ENCODE assay signal across 20 cellular contexts in genomic region chr20:3235661-3236324, GRCh38. TPM values are rescaled to one million over a fixed set of nuclear protein-coding genes. Genes with fewer than 3 reads are reported as not detected.
DNase-seq lines count a peak whose midpoint lies in the region; ATAC-seq, FAIRE-seq and TF ChIP-seq lines count a peak whose summit lies in the region.
"Had no signal": no experiment of that assay in that cellular context is flagged by ENCODE, and none has a peak within 500 bp of the region (broad histone marks: within the 10 kb centered on the region; RNA-seq: fewer than 3 reads in every experiment).

No MANE protein-coding gene starts in this region.

- H3K4me3 Mint-ChIP-seq in Calu3 (ENCODE audit: low read depth, unreplicated experiment): no peak overlapping the region
- H3K4me3 Mint-ChIP-seq in T-cell: peak overlapping the region in 2 of 3 donors; percentile 28 to 50
- peak overlapping the region in 1 of 5 donors; percentile 30 for H3K4me3 Mint-ChIP-seq in immature natural killer cell
- H3K4me3 Mint-ChIP-seq: GM23338 had no signal

- H3K79me2 ChIP-seq in HepG2 (ENCODE audit: insufficient read depth, low read length): no peaks in the 10 kb centered on the region

- H3K27ac Mint-ChIP-seq in Calu3 (ENCODE audit: unreplicated experiment) (no peak overlapping the region), T-cell (no peak overlapping the region), immature natural killer cell (no peak overlapping the region)
- H3K27ac Mint-ChIP-seq: GM23338 had no signal

- no peak overlapping the region for H3K4me3 ChIP-seq in HepG2 (replicated peaks in 1 of 3; ENCODE audit: insufficient read depth in 1 of 3, low read depth in 2 of 3, low read length in 3 of 3)
- H3K4me3 ChIP-seq: GM23338, SJCRH30, upper lobe of right lung had no signal

- peaks cover 70% of the 10 kb centered on the region for H3K4me1 ChIP-seq in HepG2 (ENCODE audit: insufficient read depth, low read length)
- H3K4me1 ChIP-seq: BE2C had no signal

- no peak overlapping the region for H3K4me2 ChIP-seq in HepG2 (ENCODE audit: low read depth, low read length)
- H3K4me2 ChIP-seq: GM23338 had no signal

- H3K27ac ChIP-seq in HepG2 (ENCODE audit: extremely low read length, insufficient read depth, low read length): no peak overlapping the region
- H3K27ac ChIP-seq: SJCRH30, upper lobe of right lung had no signal

- POLR2A ChIA-PET in T-cell (lab: Charles Lee): no interaction called here
- POLR2A ChIA-PET in HepG2 (lab: Yijun Ruan, JAX): no interaction called here

- peaks cover 22% of the 10 kb centered on the region for H3K4me1 Mint-ChIP-seq in Calu3 (ENCODE audit: low read depth, unreplicated experiment)
- H3K4me1 Mint-ChIP-seq in T-cell: peaks cover 7 to 12% (median 9%) of the 10 kb centered on the region in 3 donors
- H3K4me1 Mint-ChIP-seq in immature natural killer cell: peaks cover 7 to 8% of the 10 kb centered on the region in 2 donors

- H4K20me1 ChIP-seq in HepG2 (ENCODE audit: insufficient read depth, low read length): no peaks in the 10 kb centered on the region

- ATAC-seq in T-cell (replicated peaks in 1 of 4) (no peak), HepG2 (no peak), HG03469 (IDR thresholded peaks at IDR 0.05; ENCODE audit: unreplicated experiment) (no peak)
- ATAC-seq: GM23338; stimulated activated naive CD8-positive, alpha-beta T cell treated with anti-CD3 and anti-CD28 coated beads, Interleukin-15, Interleukin-2, amounts not matched to agents 100 U/mL and 50 U/mL, for 24 hours; upper lobe of right lung had no signal

- H3K27me3 Mint-ChIP-seq in Calu3 (ENCODE audit: unreplicated experiment) (peaks cover 14% of the 10 kb centered on the region), T-cell (peaks cover 28 to 33% of the 10 kb centered on the region in 2 donors), immature natural killer cell (ENCODE audit: low read depth in 3 of 3) (peaks cover 10 to 25% (median 11%) of the 10 kb centered on the region in 3 donors)

- intact Hi-C loops in Calu3 (cut with micrococcal nuclease; ENCODE audit: unreplicated experiment): no loop called here
- intact Hi-C loops in HepG2 (cut with micrococcal nuclease; ENCODE audit: unreplicated experiment): no loop called here

- peaks cover 0 to 1% of the 10 kb centered on the region in 2 experiments; a peak in 3 of 5 replicates for H3K36me3 ChIP-seq in HepG2 (replicated peaks in 1 of 2; ENCODE audit: control insufficient read depth in 1 of 2, insufficient read depth in 2 of 2, low read length in 2 of 2)
- H3K36me3 ChIP-seq: BE2C, upper lobe of right lung had no signal

- no peak overlapping the region for H2AFZ ChIP-seq in HepG2 (ENCODE audit: low read length)
- H2AFZ ChIP-seq: GM23338 had no signal

- TF ChIP-seq RAD21 in HepG2 (CRISPR knock-in tag; IDR thresholded peaks at IDR 0.05): no peak

- CTCF ChIA-PET in Calu3 (lab: Charles Lee) (interaction anchor here (0.6 kb wide), 1 partner anchor 91 kb away, joined by 3 read pairs; no protein-coding TSS in a partner anchor), T-cell (lab: Charles Lee) (no interaction called here), HepG2 (lab: Yijun Ruan, JAX; ENCODE audit: low intra/inter-chr PET ratio, low total read pairs) (no interaction called here)

- BruUV-seq in Calu3 (replicated peaks; lab: Mats Ljungman, UMichigan): no TSS peak
- no TSS peak for BruUV-seq in HepG2 (replicated peaks; lab: Mats Ljungman, UMichigan)

- DNase-seq in Calu3 (peak; percentile 66), HT1080 (ENCODE audit: low read depth) (peak; percentile 79), T-cell (no peak), HepG2 (ENCODE audit: low spot score) (no peak), immature natural killer cell (no peak), activated gamma-delta T cell treated with Interleukin-2 at 50 U/mL for 16 hours (no peak)
- no peak for DNase-seq in activated CD4-positive, alpha-beta T cell treated with anti-CD3 and anti-CD28 coated beads, Interleukin-2, amount 50 U/mL, for 48 hours
- DNase-seq: activated CD4-positive, alpha-beta T cell treated with anti-CD3 and anti-CD28 coated beads, Interleukin-2, amount 50 U/mL, for 1 hour; activated T-cell treated with anti-CD3 and anti-CD28 coated beads, Interleukin-2, amount 50 U/mL, for 48 hours; BE2C; DMS79; head of caudate nucleus; NCI-H2081; NCI-H748 treated with DMSO at 0.1 percent for 48 hours; posterior cingulate gyrus; SJCRH30; stimulated activated naive CD8-positive, alpha-beta T cell treated with anti-CD3 and anti-CD28 coated beads, Interleukin-15, Interleukin-2, amounts not matched to agents 100 U/mL and 50 U/mL, for 24 hours; upper lobe of right lung had no signal

- in situ Hi-C loops in HepG2 (cut with HindIII; ENCODE audit: extremely low pct_ligation_motif_present, low pct_unique_long_range_greater_than_20kb): no loop called here

- peaks cover 27% of the 10 kb centered on the region for H3K36me3 Mint-ChIP-seq in Calu3 (ENCODE audit: insufficient read depth, unreplicated experiment)
- no peaks in the 10 kb centered on the region for H3K36me3 Mint-ChIP-seq in T-cell
- no peaks in the 10 kb centered on the region for H3K36me3 Mint-ChIP-seq in immature natural killer cell

- no peak for FAIRE-seq in HepG2 (lab: Jason Lieb, UNC)

- H3K9me3 Mint-ChIP-seq in Calu3 (ENCODE audit: low read depth, unreplicated experiment): no peaks in the 10 kb centered on the region
- H3K9me3 Mint-ChIP-seq in T-cell: no peaks in the 10 kb centered on the region
- H3K9me3 Mint-ChIP-seq in immature natural killer cell: no peaks in the 10 kb centered on the region
- H3K9me3 Mint-ChIP-seq: GM23338 had no signal

- H3K27me3 ChIP-seq in HepG2 (ENCODE audit: control insufficient read depth in 1 of 2, insufficient read depth in 2 of 2, low read length in 2 of 2): peaks cover 4 to 33% of the 10 kb centered on the region in 2 experiments; a peak in 4 of 5 replicates
- H3K27me3 ChIP-seq: SJCRH30 had no signal

- H3K9me3 ChIP-seq in HepG2 (ENCODE audit: low read length): no peaks in the 10 kb centered on the region
- H3K9me3 ChIP-seq: BE2C, SJCRH30, upper lobe of right lung had no signal

- TF ChIP-seq CTCF in Calu3 (IDR thresholded peaks at IDR 0.05; ENCODE audit: unreplicated experiment) (no peak), HepG2 (CRISPR knock-in tag; IDR thresholded peaks at IDR 0.05) (no peak)

- H3K9ac ChIP-seq in HepG2 (ENCODE audit: insufficient read depth, low read depth, low read length): no peak overlapping the region; the same call in 1 of the 2 replicates

- TF ChIP-seq EP300 in HepG2 (IDR thresholded peaks at IDR 0.05; ENCODE audit: low read depth in 2 of 2, low read length in 2 of 2) (no peak), HepG2 (CRISPR knock-in tag; IDR thresholded peaks at IDR 0.05; ENCODE audit: borderline replicate concordance) (no peak)

- 81% methylated on average over 4 of the region's 4 CpGs for WGBS in HepG2 (ENCODE audit: low lambda C conversion rate)

- no peak for TF ChIP-seq POLR2A in HepG2 (IDR thresholded peaks at IDR 0.05; ENCODE audit: insufficient read depth in 1 of 2, low read depth in 2 of 2, low read length in 2 of 2)

RNA-seq across cellular contexts. Expression of gene SLC4A11, which starts 3.2 kb away (rescaled TPM):
- total RNA-seq in Calu3 (2022) (9.4 and 11.0 TPM in 2 replicates), T-cell (1 to 10 TPM in 3 of 5 donors, under 1 TPM in 2; 0.43 to 3.9 (median 1.4) TPM), HepG2 (2016; rRNA removed; fragmentation: Illumina TruSeq; extraction: Trizol) (1.1 and 3.9 TPM in 2 replicates)
- total RNA-seq in HT1080 (2014; rRNA removed; shearing (Covaris generic)): 1.1 and 1.7 TPM in 2 replicates
- polyA plus RNA-seq in HT1080 (2015; cell fraction: cytosol; rRNA removed): 1.7 and 2.1 TPM in 2 replicates
- polyA plus RNA-seq in HT1080 (2015; cell fraction: nucleus; rRNA removed): 11.1 and 11.8 TPM in 2 replicates
- 0.30 and 1.1 TPM in 2 replicates for total RNA-seq in HepG2 (2016; cell fraction: cytosol; rRNA removed; fragmentation: Illumina TruSeq; extraction: Trizol; ENCODE audit: low read depth)
- total RNA-seq in HepG2 (2016; cell fraction: insoluble cytoplasmic fraction; rRNA removed; fragmentation: Illumina TruSeq; extraction: Trizol): 0.82 and 4.9 TPM in 2 replicates
- total RNA-seq in HepG2 (2016; cell fraction: membrane; rRNA removed; fragmentation: Illumina TruSeq; extraction: Trizol): 1.4 and 1.8 TPM in 2 replicates
- total RNA-seq in HepG2 (2016; cell fraction: nucleus; rRNA removed; fragmentation: Illumina TruSeq; extraction: Trizol): 5.0 and 8.1 TPM in 2 replicates
- polyA plus RNA-seq in HepG2 (2011; rRNA removed) (24.7 and 27.0 TPM in 2 replicates), immature natural killer cell (not detected)
- 6.2 and 8.6 TPM in 2 replicates for polyA plus RNA-seq in HepG2 (2011; cell fraction: cytosol; rRNA removed)
- polyA plus RNA-seq in HepG2 (2011; cell fraction: nucleus; rRNA removed): 212 and 304 TPM in 2 replicates
- 9.7 and 13.8 TPM in 2 replicates for polyA plus RNA-seq in HepG2 (2012)
- 0.50 and 0.84 TPM in 2 replicates for polyA plus RNA-seq in HepG2 (2016; cell fraction: cytosol; fragmentation: Illumina TruSeq; extraction: Trizol; ENCODE audit: low read depth)
- 1.1 and 1.8 TPM in 2 replicates for polyA plus RNA-seq in HepG2 (2016; cell fraction: insoluble cytoplasmic fraction; fragmentation: Illumina TruSeq; extraction: Trizol; ENCODE audit: low read depth)
- polyA plus RNA-seq in HepG2 (2016; cell fraction: membrane; fragmentation: Illumina TruSeq; extraction: Trizol; ENCODE audit: low read depth): 0.65 and 0.70 TPM in 2 replicates
- 16.5 and 18.2 TPM in 2 replicates for polyA plus RNA-seq in HepG2 (2016; cell fraction: nucleus; fragmentation: Illumina TruSeq; extraction: Trizol; ENCODE audit: insufficient read depth, low read depth)
- polyA minus RNA-seq in HepG2 (2011; rRNA and poly(A)+ RNA removed; ENCODE audit: low replicate concordance): 1.9 and 33.5 TPM in 2 replicates
- 10.2 and 17.1 TPM in 2 replicates for polyA minus RNA-seq in HepG2 (2011; cell fraction: cytosol; rRNA and poly(A)+ RNA removed)
- 44.0 and 47.5 TPM in 2 replicates for polyA minus RNA-seq in HepG2 (2011; cell fraction: nucleus; rRNA and poly(A)+ RNA removed)

RNA-seq across cellular contexts. Expression of gene ITPA, which starts 26.5 kb away (rescaled TPM):
- total RNA-seq in Calu3 (2022) (42.5 and 53.4 TPM in 2 replicates), T-cell (10 to 100 TPM; 41.6 to 67.6 (median 61.8) TPM), HepG2 (2016; rRNA removed; fragmentation: Illumina TruSeq; extraction: Trizol) (101 and 103 TPM in 2 replicates)
- total RNA-seq in HT1080 (2014; rRNA removed; shearing (Covaris generic)): 120 and 144 TPM in 2 replicates
- polyA plus RNA-seq in HT1080 (2015; cell fraction: cytosol; rRNA removed): 57.6 and 63.9 TPM in 2 replicates
- polyA plus RNA-seq in HT1080 (2015; cell fraction: nucleus; rRNA removed): 84.2 and 85.5 TPM in 2 replicates
- 30.5 and 31.5 TPM in 2 replicates for total RNA-seq in HepG2 (2016; cell fraction: cytosol; rRNA removed; fragmentation: Illumina TruSeq; extraction: Trizol; ENCODE audit: low read depth)
- 108 TPM in 2 replicates for total RNA-seq in HepG2 (2016; cell fraction: insoluble cytoplasmic fraction; rRNA removed; fragmentation: Illumina TruSeq; extraction: Trizol)
- total RNA-seq in HepG2 (2016; cell fraction: membrane; rRNA removed; fragmentation: Illumina TruSeq; extraction: Trizol): 45.6 and 53.1 TPM in 2 replicates
- total RNA-seq in HepG2 (2016; cell fraction: nucleus; rRNA removed; fragmentation: Illumina TruSeq; extraction: Trizol): 51.5 and 65.6 TPM in 2 replicates
- polyA plus RNA-seq in HepG2 (2011; rRNA removed) (60.1 and 73.4 TPM in 2 replicates), immature natural killer cell (10 to 100 TPM; 75.0 to 84.5 (median 76.3) TPM)
- 53.2 and 73.4 TPM in 2 replicates for polyA plus RNA-seq in HepG2 (2011; cell fraction: cytosol; rRNA removed)
- 110 and 129 TPM in 2 replicates for polyA plus RNA-seq in HepG2 (2011; cell fraction: nucleus; rRNA removed)
- 55.6 and 63.4 TPM in 2 replicates for polyA plus RNA-seq in HepG2 (2012)
- 27.3 and 27.6 TPM in 2 replicates for polyA plus RNA-seq in HepG2 (2016; cell fraction: cytosol; fragmentation: Illumina TruSeq; extraction: Trizol; ENCODE audit: low read depth)
- 106 and 109 TPM in 2 replicates for polyA plus RNA-seq in HepG2 (2016; cell fraction: insoluble cytoplasmic fraction; fragmentation: Illumina TruSeq; extraction: Trizol; ENCODE audit: low read depth)
- polyA plus RNA-seq in HepG2 (2016; cell fraction: membrane; fragmentation: Illumina TruSeq; extraction: Trizol; ENCODE audit: low read depth): 28.9 and 33.4 TPM in 2 replicates
- polyA plus RNA-seq in HepG2 (2016; cell fraction: nucleus; fragmentation: Illumina TruSeq; extraction: Trizol; ENCODE audit: insufficient read depth, low read depth): 144 and 151 TPM in 2 replicates
- 24.1 and 25.5 TPM in 2 replicates for polyA minus RNA-seq in HepG2 (2011; rRNA and poly(A)+ RNA removed; ENCODE audit: low replicate concordance)
- polyA minus RNA-seq in HepG2 (2011; cell fraction: cytosol; rRNA and poly(A)+ RNA removed): 15.4 and 25.9 TPM in 2 replicates
- 23.0 and 28.2 TPM in 2 replicates for polyA minus RNA-seq in HepG2 (2011; cell fraction: nucleus; rRNA and poly(A)+ RNA removed)

RNA-seq across cellular contexts. Expression of gene DDRGK1, which starts 31.3 kb away (rescaled TPM):
- total RNA-seq in Calu3 (2022): 30.9 and 36.3 TPM in 2 replicates
- 36.8 and 40.7 TPM in 2 replicates for total RNA-seq in HT1080 (2014; rRNA removed; shearing (Covaris generic))
- polyA plus RNA-seq in HT1080 (2015; cell fraction: cytosol; rRNA removed): 25.3 and 25.7 TPM in 2 replicates
- 41.9 and 43.3 TPM in 2 replicates for polyA plus RNA-seq in HT1080 (2015; cell fraction: nucleus; rRNA removed)
- 10 to 100 TPM; 44.6 to 76.3 (median 68.2) TPM for total RNA-seq in T-cell
- 75.4 and 149 TPM in 2 replicates for total RNA-seq in HepG2 (2016; rRNA removed; fragmentation: Illumina TruSeq; extraction: Trizol)
- total RNA-seq in HepG2 (2016; cell fraction: cytosol; rRNA removed; fragmentation: Illumina TruSeq; extraction: Trizol; ENCODE audit: low read depth): 59.4 and 65.6 TPM in 2 replicates
- 69.3 and 161 TPM in 2 replicates for total RNA-seq in HepG2 (2016; cell fraction: insoluble cytoplasmic fraction; rRNA removed; fragmentation: Illumina TruSeq; extraction: Trizol)
- 57.6 and 58.7 TPM in 2 replicates for total RNA-seq in HepG2 (2016; cell fraction: membrane; rRNA removed; fragmentation: Illumina TruSeq; extraction: Trizol)
- 105 and 136 TPM in 2 replicates for total RNA-seq in HepG2 (2016; cell fraction: nucleus; rRNA removed; fragmentation: Illumina TruSeq; extraction: Trizol)
- polyA plus RNA-seq in HepG2 (2011; rRNA removed): 96.7 and 116 TPM in 2 replicates
- polyA plus RNA-seq in HepG2 (2011; cell fraction: cytosol; rRNA removed): 133 and 142 TPM in 2 replicates
- polyA plus RNA-seq in HepG2 (2011; cell fraction: nucleus; rRNA removed): 122 and 134 TPM in 2 replicates
- 104 and 147 TPM in 2 replicates for polyA plus RNA-seq in HepG2 (2012)
- polyA plus RNA-seq in HepG2 (2016; cell fraction: cytosol; fragmentation: Illumina TruSeq; extraction: Trizol; ENCODE audit: low read depth): 51.1 and 51.9 TPM in 2 replicates
- polyA plus RNA-seq in HepG2 (2016; cell fraction: insoluble cytoplasmic fraction; fragmentation: Illumina TruSeq; extraction: Trizol; ENCODE audit: low read depth): 80.6 and 85.9 TPM in 2 replicates
- 52.8 and 53.4 TPM in 2 replicates for polyA plus RNA-seq in HepG2 (2016; cell fraction: membrane; fragmentation: Illumina TruSeq; extraction: Trizol; ENCODE audit: low read depth)
- 240 and 250 TPM in 2 replicates for polyA plus RNA-seq in HepG2 (2016; cell fraction: nucleus; fragmentation: Illumina TruSeq; extraction: Trizol; ENCODE audit: insufficient read depth, low read depth)
- 19.0 and 51.1 TPM in 2 replicates for polyA minus RNA-seq in HepG2 (2011; rRNA and poly(A)+ RNA removed; ENCODE audit: low replicate concordance)
- polyA minus RNA-seq in HepG2 (2011; cell fraction: cytosol; rRNA and poly(A)+ RNA removed): 40.1 and 44.2 TPM in 2 replicates
- 48.9 and 52.6 TPM in 2 replicates for polyA minus RNA-seq in HepG2 (2011; cell fraction: nucleus; rRNA and poly(A)+ RNA removed)
- polyA plus RNA-seq in immature natural killer cell: 10 to 100 TPM; 45.6 to 63.1 (median 48.0) TPM

Comparison
In these comparisons a context has a peak if more than half of its experiments do, and no peak if none do; other contexts are left out.
1. DNase-seq: peak in Calu3 (single experiment) and HT1080 (single experiment); none in T-cell (0 of 34), HepG2 (single experiment), immature natural killer cell (0 of 3), activated CD4-positive, alpha-beta T cell treated with anti-CD3 and anti-CD28 coated beads, Interleukin-2, amount 50 U/mL, for 48 hours (0 of 2) and activated gamma-delta T cell treated with Interleukin-2 at 50 U/mL for 16 hours (single experiment).